Comparison of ENCODE assay signal across 16 cellular contexts in genomic region chr2:155377931-155378444, GRCh38.
A peak's percentile ranks its signal among the peaks of the same experiment; 100 is the strongest.
DNase-seq lines count a peak whose midpoint lies in the region; ATAC-seq and TF ChIP-seq lines count a peak whose summit lies in the region.
"Had no signal": no experiment of that assay in that cellular context is flagged by ENCODE, and none has a peak within 500 bp of the region (broad histone marks: within the 10 kb centered on the region; RNA-seq: fewer than 3 reads in every experiment).

No MANE protein-coding gene starts in this region.

- H3K27ac Mint-ChIP-seq in T-helper 2 cell treated with Interferon-gamma antibody and Interleukin-4, amounts not matched to agents 5 μg/mL and 100 μg/mL, for 36 hours = peak overlapping the region; percentile 67
- H3K27ac Mint-ChIP-seq: type B pancreatic cell had no signal

- H4K20me1 ChIP-seq in OCI-LY7 (ENCODE audit: insufficient read depth, low read length) = no peaks in the 10 kb centered on the region

- no peaks in the 10 kb centered on the region for H3K9me3 Mint-ChIP-seq in T-helper 2 cell treated with Interferon-gamma antibody and Interleukin-4, amounts not matched to agents 5 μg/mL and 100 μg/mL, for 36 hours
- H3K9me3 Mint-ChIP-seq: type B pancreatic cell had no signal

- no peaks in the 10 kb centered on the region for H3K36me3 Mint-ChIP-seq in T-helper 2 cell treated with Interferon-gamma antibody and Interleukin-4, amounts not matched to agents 5 μg/mL and 100 μg/mL, for 36 hours (ENCODE audit: low read depth)
- H3K36me3 Mint-ChIP-seq: type B pancreatic cell had no signal

- peak; percentile 4 for DNase-seq in DMS53 (lab: John Stamatoyannopoulos, UW)
- no peak for DNase-seq in DMS53 treated with DMSO at 0.1 percent for 48 hours (lab: John Stamatoyannopoulos, UW; ENCODE audit: unreplicated experiment)
- DNase-seq in T-helper 2 cell treated with Interferon-gamma antibody and Interleukin-4, amounts not matched to agents 5 μg/mL and 100 μg/mL, for 36 hours (ENCODE audit: low spot score) = peak; percentile 41
- DNase-seq in foreskin keratinocyte = peak; percentile 14 to 26
- no peak for DNase-seq in KBM-7
- DNase-seq in OCI-LY7 (ENCODE audit: low spot score) = no peak
- DNase-seq in Kasumi-1 (lab: John Stamatoyannopoulos, UW) = no peak
- DNase-seq: 8988T, MV-4-11 had no signal

- H3K27me3 Mint-ChIP-seq in T-helper 2 cell treated with Interferon-gamma antibody and Interleukin-4, amounts not matched to agents 5 μg/mL and 100 μg/mL, for 36 hours (ENCODE audit: low read depth) = peaks cover under 1% of the 10 kb centered on the region
- H3K27me3 Mint-ChIP-seq: type B pancreatic cell had no signal

- no peaks in the 10 kb centered on the region for H3K36me3 ChIP-seq in OCI-LY7 (ENCODE audit: insufficient read depth, low read length)
- H3K36me3 ChIP-seq: ascending aorta had no signal

- BruUV-seq in OCI-LY7 (replicated peaks; lab: Mats Ljungman, UMichigan) = no TSS peak

- CTCF ChIA-PET in OCI-LY7 (lab: Charles Lee; ENCODE audit: unreplicated experiment) = no interaction called here

- H3K79me2 ChIP-seq in OCI-LY7 (ENCODE audit: insufficient read depth, low read depth, low read length) = no peaks in the 10 kb centered on the region

- no peaks in the 10 kb centered on the region for H3K9me2 ChIP-seq in OCI-LY7 (ENCODE audit: insufficient read depth, low read length)

- no peak overlapping the region for H3K27ac ChIP-seq in foreskin keratinocyte
- no peak overlapping the region for H3K27ac ChIP-seq in OCI-LY7 (ENCODE audit: low read depth, low read length, poor library complexity, severe bottlenecking)
- H3K27ac ChIP-seq: ascending aorta, HL-60 had no signal

- no peak overlapping the region for H3K4me2 ChIP-seq in OCI-LY7 (ENCODE audit: low read length)
- H3K4me2 ChIP-seq: smooth muscle cell had no signal

- H3K27me3 ChIP-seq in foreskin keratinocyte = no peaks in the 10 kb centered on the region
- H3K27me3 ChIP-seq: ascending aorta had no signal

- no peaks in the 10 kb centered on the region for H3K4me1 ChIP-seq in foreskin keratinocyte
- no peaks in the 10 kb centered on the region for H3K4me1 ChIP-seq in OCI-LY7 (ENCODE audit: insufficient read depth, low read length, poor library complexity, severe bottlenecking)
- H3K4me1 ChIP-seq: ascending aorta had no signal

- intact Hi-C loops in OCI-LY7 (cut with micrococcal nuclease; ENCODE audit: unreplicated experiment) = loop anchor here (2.0 to 10.0 kb wide), 3 partner anchors 439 to 1817 kb away; no protein-coding TSS in a partner anchor

- peak; percentile 51 for ATAC-seq in HG02571 (IDR thresholded peaks at IDR 0.05; ENCODE audit: unreplicated experiment)
- ATAC-seq in foreskin keratinocyte = peak; percentile 55
- ATAC-seq: Panc1 had no signal

- H3K4me1 Mint-ChIP-seq in T-helper 2 cell treated with Interferon-gamma antibody and Interleukin-4, amounts not matched to agents 5 μg/mL and 100 μg/mL, for 36 hours (ENCODE audit: low read depth) = peaks cover 4% of the 10 kb centered on the region

- H3K4me3 Mint-ChIP-seq in T-helper 2 cell treated with Interferon-gamma antibody and Interleukin-4, amounts not matched to agents 5 μg/mL and 100 μg/mL, for 36 hours = peak overlapping the region; percentile 38
- H3K4me3 Mint-ChIP-seq: type B pancreatic cell had no signal

- no peaks in the 10 kb centered on the region for H3K9me3 ChIP-seq in OCI-LY7 (ENCODE audit: low read length)
- H3K9me3 ChIP-seq: ascending aorta had no signal

- TF ChIP-seq CTCF in foreskin keratinocyte (conservative IDR thresholded peaks at IDR 0.05) (no peak), OCI-LY7 (conservative IDR thresholded peaks at IDR 0.05; ENCODE audit: low read length) (no peak)

- H2AFZ ChIP-seq in OCI-LY7 (ENCODE audit: low read length) = no peak overlapping the region

- H3K4me3 ChIP-seq in OCI-LY7 (ENCODE audit: low read depth, low read length, poor library complexity, severe bottlenecking) = no peak overlapping the region
- H3K4me3 ChIP-seq: ascending aorta, lung, smooth muscle cell had no signal

- POLR2A ChIA-PET in OCI-LY7 (lab: Charles Lee) = interaction anchor here (0.7 kb wide), 1 partner anchor 16 kb away, joined by 3 read pairs; no protein-coding TSS in a partner anchor

- in situ Hi-C loops in KBM-7 (cut with MboI; ENCODE audit: low pct_unique_long_range_greater_than_20kb, low sequenced_read_pairs) = no loop called here

Comparison
In these comparisons a context has a peak if more than half of its experiments do, and no peak if none do; other contexts are left out.
1. DNase-seq: peak in DMS53 (single experiment), T-helper 2 cell treated with Interferon-gamma antibody and Interleukin-4, amounts not matched to agents 5 μg/mL and 100 μg/mL, for 36 hours (single experiment) and foreskin keratinocyte (2 of 2); none in DMS53 treated with DMSO at 0.1 percent for 48 hours (single experiment), KBM-7 (single experiment), OCI-LY7 (single experiment) and Kasumi-1 (0 of 2).